Comparison of ENCODE assay signal across 12 cellular contexts in genomic region chr14:105412768-105413541, GRCh38. TPM values are rescaled to one million over a fixed set of nuclear protein-coding genes. Genes with fewer than 3 reads are reported as not detected.
A peak's percentile ranks its signal among the peaks of the same experiment; 100 is the strongest.
DNase-seq lines count a peak whose midpoint lies in the region; ATAC-seq and TF ChIP-seq lines count a peak whose summit lies in the region.
"Had no signal": no experiment of that assay in that cellular context is flagged by ENCODE, and none has a peak within 500 bp of the region (broad histone marks: within the 10 kb centered on the region; RNA-seq: fewer than 3 reads in every experiment).

No MANE protein-coding gene starts in this region.

- peak; percentile 5 to 11 for DNase-seq in SHP77 (lab: John Stamatoyannopoulos, UW)
- no peak for DNase-seq in SHP77 treated with DMSO at 0.1 percent for 48 hours (lab: John Stamatoyannopoulos, UW)
- DNase-seq in DMS53 treated with DMSO at 0.1 percent for 48 hours (lab: John Stamatoyannopoulos, UW; ENCODE audit: unreplicated experiment): peak; percentile 10
- DNase-seq in NCI-H774 (lab: John Stamatoyannopoulos, UW): peak; percentile 5
- no peak for DNase-seq in neural crest cell (ENCODE audit: low read depth, low spot score)
- DNase-seq in HCEC 1CT: no peak
- DNase-seq: nephron progenitor cell; retina; stimulated activated naive CD8-positive, alpha-beta T cell treated with anti-CD3 and anti-CD28 coated beads, Interleukin-15, amount 100 ng/mL, for 72 hours had no signal

- no peaks in the 10 kb centered on the region for H3K9me3 Mint-ChIP-seq in neural crest cell
- H3K9me3 Mint-ChIP-seq: stimulated activated naive CD8-positive, alpha-beta T cell treated with anti-CD3 and anti-CD28 coated beads, Interleukin-15, amount 100 ng/mL, for 72 hours had no signal

- H3K36me3 Mint-ChIP-seq in neural crest cell (ENCODE audit: low read depth): peaks cover 2% of the 10 kb centered on the region

- H3K27ac Mint-ChIP-seq in neural crest cell (ENCODE audit: unreplicated experiment): no peak overlapping the region
- H3K27ac Mint-ChIP-seq: nephron progenitor cell; stimulated activated naive CD8-positive, alpha-beta T cell treated with anti-CD3 and anti-CD28 coated beads, Interleukin-15, amount 100 ng/mL, for 72 hours had no signal

- no peak for TF ChIP-seq CTCF in neural crest cell (conservative IDR thresholded peaks at IDR 0.05)

- H3K27me3 Mint-ChIP-seq in neural crest cell (ENCODE audit: low read depth): peaks cover 48% of the 10 kb centered on the region

- peaks cover 27% of the 10 kb centered on the region for H3K4me1 Mint-ChIP-seq in neural crest cell

- ATAC-seq in HG02759 (IDR thresholded peaks at IDR 0.05; ENCODE audit: unreplicated experiment) (no peak), GM21619 (IDR thresholded peaks at IDR 0.05; ENCODE audit: unreplicated experiment) (no peak)
- ATAC-seq: stimulated activated naive CD8-positive, alpha-beta T cell treated with anti-CD3 and anti-CD28 coated beads, Interleukin-15, amount 100 ng/mL, for 72 hours had no signal

- H3K4me3 Mint-ChIP-seq in neural crest cell: peak overlapping the region; percentile 72
- H3K4me3 Mint-ChIP-seq: nephron progenitor cell had no signal

RNA-seq across cellular contexts. Expression of gene MTA1, which starts 6.7 kb away (rescaled TPM):
- 246 and 251 TPM in 2 replicates for total RNA-seq in neural crest cell

RNA-seq across cellular contexts. Expression of gene TEX22, which starts 14.6 kb away (rescaled TPM):
- total RNA-seq in neural crest cell: 4.4 and 5.2 TPM in 2 replicates
- total RNA-seq: HT1080 had no signal

Comparison
In these comparisons a context has a peak if more than half of its experiments do, and no peak if none do; other contexts are left out.
1. DNase-seq: peak in SHP77 (2 of 2), DMS53 treated with DMSO at 0.1 percent for 48 hours (single experiment) and NCI-H774 (single experiment); none in SHP77 treated with DMSO at 0.1 percent for 48 hours (single experiment), neural crest cell (single experiment) and HCEC 1CT (single experiment).